8 cellular contexts compared by ENCODE assay signal in genomic region chr19:42270346-42271044, GRCh38. TPM values are rescaled to one million over a fixed set of nuclear protein-coding genes. Genes with fewer than 3 reads are reported as not detected.
DNase-seq lines count a peak whose midpoint lies in the region; ATAC-seq lines count a peak whose summit lies in the region.

No MANE protein-coding gene starts in this region.

- H3K9me3 Mint-ChIP-seq in CD4-positive, alpha-beta memory T cell: no peaks in the 10 kb centered on the region

- CTCF ChIA-PET in CD4-positive, alpha-beta memory T cell (lab: Charles Lee; ENCODE audit: partially characterized antibody): interaction anchor here (0.9 to 2.7 kb wide), 9 partner anchors 9 to 162 kb away, joined by 3 to 35 read pairs (median 4); partner anchors contain the start of gene GSK3A

- H3K4me1 Mint-ChIP-seq in CD4-positive, alpha-beta memory T cell: peaks cover 9 to 35% (median 34%) of the 10 kb centered on the region in 4 donors

- H3K27me3 Mint-ChIP-seq in CD4-positive, alpha-beta memory T cell: no peaks in the 10 kb centered on the region

- H3K9ac ChIP-seq in duodenal mucosa (ENCODE audit: low read depth in 1 of 2, low read length in 2 of 2) (peak overlapping the region; percentile 91 to 94), mucosa of stomach (ENCODE audit: low read length) (peak overlapping the region; percentile 99)

- H3K36me3 ChIP-seq in CD4-positive, alpha-beta memory T cell (ENCODE audit: insufficient read depth, low read length): peaks cover 13% of the 10 kb centered on the region
- H3K36me3 ChIP-seq in duodenal mucosa (ENCODE audit: control insufficient read depth in 1 of 2, insufficient read depth in 2 of 2, low read length in 2 of 2) (peaks cover 7 to 30% of the 10 kb centered on the region in 2 donors), mucosa of stomach (ENCODE audit: control insufficient read depth, insufficient read depth, low read length) (no peaks in the 10 kb centered on the region)

- H3K4me3 Mint-ChIP-seq in CD4-positive, alpha-beta memory T cell: peak overlapping the region in 4 of 8 donors; percentile 89 to 94 (median 92)

- H3K36me3 Mint-ChIP-seq in CD4-positive, alpha-beta memory T cell: peaks cover 6 to 16% of the 10 kb centered on the region in 2 donors

- peak overlapping the region; percentile 93 for H3K27ac ChIP-seq in CD4-positive, alpha-beta memory T cell (ENCODE audit: low read depth, low read length)
- peak overlapping the region; percentile 91 for H3K27ac ChIP-seq in duodenal mucosa (ENCODE audit: low read depth, low read length)

- H3K4me1 ChIP-seq in CD4-positive, alpha-beta memory T cell (ENCODE audit: insufficient read depth, low read length): peaks cover 38% of the 10 kb centered on the region
- H3K4me1 ChIP-seq in duodenal mucosa (ENCODE audit: control insufficient read depth in 1 of 2, insufficient read depth in 2 of 2, low read length in 2 of 2): peaks cover 24 to 31% of the 10 kb centered on the region in 2 donors
- peaks cover 20% of the 10 kb centered on the region for H3K4me1 ChIP-seq in mucosa of stomach (ENCODE audit: control insufficient read depth, insufficient read depth, low read length)

- intact Hi-C loops in CD4-positive, alpha-beta memory T cell (cut with micrococcal nuclease): no loop called here

- H3K4me3 ChIP-seq in CD4-positive, alpha-beta memory T cell (ENCODE audit: low read length in 2 of 2): peak overlapping the region; percentile 65 to 76
- peak overlapping the region; percentile 53 for H3K4me3 ChIP-seq in Jurkat, Clone E6-1 (ENCODE audit: low read length)
- H3K4me3 ChIP-seq in duodenal mucosa (ENCODE audit: low read depth in 1 of 2, low read length in 2 of 2) (peak overlapping the region; percentile 84 to 87), mucosa of stomach (ENCODE audit: low read length) (peak overlapping the region; percentile 87)

- POLR2A ChIA-PET in CD4-positive, alpha-beta memory T cell (lab: Charles Lee; ENCODE audit: partially characterized antibody): interaction anchor here (0.7 to 8.1 kb wide), 10 partner anchors 12 to 138 kb away, joined by 3 to 131 read pairs (median 5); partner anchors contain the start of genes ERF and GSK3A

- H3K27me3 ChIP-seq in CD4-positive, alpha-beta memory T cell (ENCODE audit: insufficient read depth, low read length): no peaks in the 10 kb centered on the region
- H3K27me3 ChIP-seq in duodenal mucosa (ENCODE audit: control insufficient read depth in 1 of 2, insufficient read depth in 2 of 2, low read length in 2 of 2): no peaks in the 10 kb centered on the region
- no peaks in the 10 kb centered on the region for H3K27me3 ChIP-seq in mucosa of stomach (ENCODE audit: control insufficient read depth, insufficient read depth, low read length)

- no peaks in the 10 kb centered on the region for H3K9me3 ChIP-seq in CD4-positive, alpha-beta memory T cell (ENCODE audit: control insufficient read depth in 1 of 2, low read length in 2 of 2)
- H3K9me3 ChIP-seq in duodenal mucosa (ENCODE audit: control insufficient read depth in 1 of 2, low read length in 2 of 2) (no peaks in the 10 kb centered on the region), mucosa of stomach (ENCODE audit: control insufficient read depth, low read length) (no peaks in the 10 kb centered on the region)

- peak; percentile 72 to 92 (median 78) for DNase-seq in CD4-positive, alpha-beta memory T cell
- DNase-seq in Jurkat, Clone E6-1 (ENCODE audit: low read depth, low spot score): no peak
- peak; percentile 54 to 55 for DNase-seq in activated CD4-positive, alpha-beta T cell treated with anti-CD3 and anti-CD28 coated beads for 24 hours (ENCODE audit: low read depth in 2 of 2)
- DNase-seq in stromal cell of bone marrow (ENCODE audit: low read depth) (peak; percentile 78), NCI-H128 (lab: John Stamatoyannopoulos, UW; ENCODE audit: unreplicated experiment) (no peak)

- ATAC-seq in GM19328 (IDR thresholded peaks at IDR 0.05; ENCODE audit: unreplicated experiment): no peak

- peak overlapping the region in 4 of 7 donors; percentile 96 to 99 (median 98) for H3K27ac Mint-ChIP-seq in CD4-positive, alpha-beta memory T cell

RNA-seq across cellular contexts. Expression of gene CIC, which starts 1.4 kb away (rescaled TPM):
- total RNA-seq in CD4-positive, alpha-beta memory T cell: 10 to 100 TPM; 81.6 to 82.6 TPM
- polyA plus RNA-seq in CD4-positive, alpha-beta memory T cell: 1 to 10 TPM in 1 of 2 donors, not detected in 1; 3.5 TPM
- polyA plus RNA-seq in Jurkat, Clone E6-1 (2012; ENCODE audit: insufficient read depth, insufficient read length): 33.3 TPM

RNA-seq across cellular contexts. Expression of gene ERF, which starts 15.6 kb away (rescaled TPM):
- total RNA-seq in CD4-positive, alpha-beta memory T cell: 10 to 100 TPM; 38.5 to 39.9 TPM
- polyA plus RNA-seq in CD4-positive, alpha-beta memory T cell: 1 to 10 TPM; 2.7 to 3.7 TPM
- polyA plus RNA-seq in Jurkat, Clone E6-1 (2012; ENCODE audit: insufficient read depth, insufficient read length): 28.7 TPM

RNA-seq across cellular contexts. Expression of gene GSK3A, which starts 28.1 kb away (rescaled TPM):
- 10 to 100 TPM; 36.4 to 38.9 TPM for total RNA-seq in CD4-positive, alpha-beta memory T cell
- polyA plus RNA-seq in CD4-positive, alpha-beta memory T cell: 10 to 100 TPM; 10.0 to 23.6 TPM
- 64.2 TPM for polyA plus RNA-seq in Jurkat, Clone E6-1 (2012; ENCODE audit: insufficient read depth, insufficient read length)

RNA-seq across cellular contexts. Expression of gene PRR19, which starts 31.4 kb away (rescaled TPM):
- under 1 TPM; 0.28 to 0.64 TPM for total RNA-seq in CD4-positive, alpha-beta memory T cell
- polyA plus RNA-seq in CD4-positive, alpha-beta memory T cell: under 1 TPM; 0.48 to 0.85 TPM
- 0.87 TPM for polyA plus RNA-seq in Jurkat, Clone E6-1 (2012; ENCODE audit: insufficient read depth, insufficient read length)

RNA-seq across cellular contexts. Expression of gene PAFAH1B3, which starts 31.9 kb away (rescaled TPM):
- 10 to 100 TPM; 17.0 to 17.2 TPM for total RNA-seq in CD4-positive, alpha-beta memory T cell
- polyA plus RNA-seq in CD4-positive, alpha-beta memory T cell: 10 to 100 TPM; 35.0 to 43.7 TPM
- polyA plus RNA-seq in Jurkat, Clone E6-1 (2012; ENCODE audit: insufficient read depth, insufficient read length): 247 TPM

Comparison
In these comparisons a context has a peak if more than half of its experiments do, and no peak if none do; other contexts are left out.
1. DNase-seq: peak in CD4-positive, alpha-beta memory T cell (5 of 5), activated CD4-positive, alpha-beta T cell treated with anti-CD3 and anti-CD28 coated beads for 24 hours (2 of 2) and stromal cell of bone marrow (single experiment); none in Jurkat, Clone E6-1 (single experiment) and NCI-H128 (single experiment).
2. Peak in every context shown above with its lines, with median percentiles within 50 percentile points of each other: H3K4me3 ChIP-seq.